ENCODE assay signal across 12 cellular contexts in genomic region chr3:71563827-71564226, GRCh38. TPM values are rescaled to one million over a fixed set of nuclear protein-coding genes. Genes with fewer than 3 reads are reported as not detected.
A peak's percentile ranks its signal among the peaks of the same experiment; 100 is the strongest.
DNase-seq lines count a peak whose midpoint lies in the region; ATAC-seq and TF ChIP-seq lines count a peak whose summit lies in the region.
"Had no signal": no experiment of that assay in that cellular context is flagged by ENCODE, and none has a peak within 500 bp of the region (broad histone marks: within the 10 kb centered on the region; RNA-seq: fewer than 3 reads in every experiment).

No MANE protein-coding gene starts in this region.

- no peaks in the 10 kb centered on the region for H3K27me3 Mint-ChIP-seq in effector memory CD8-positive, alpha-beta T cell
- no peaks in the 10 kb centered on the region for H3K27me3 Mint-ChIP-seq in naive thymus-derived CD8-positive, alpha-beta T cell
- H3K27me3 Mint-ChIP-seq: activated CD4-positive, alpha-beta memory T cell treated with anti-CD3 and anti-CD28 coated beads, Interleukin-2, amount 10 ng/mL, durations not matched to agents 7 days and 5 days had no signal

- H3K4me3 ChIP-seq in OCI-LY1 (ENCODE audit: low read depth, low read length, poor library complexity, severe bottlenecking) (peak overlapping the region; percentile 49), lower leg skin (ENCODE audit: low read depth, poor library complexity, severe bottlenecking) (no peak overlapping the region), ascending aorta (no peak overlapping the region)

- H3K9me3 ChIP-seq in OCI-LY1 (ENCODE audit: low read length) (peaks cover 2% of the 10 kb centered on the region; the same call in 1 of the 2 replicates), ascending aorta (no peaks in the 10 kb centered on the region)
- H3K9me3 ChIP-seq: BE2C had no signal

- H3K79me2 ChIP-seq in OCI-LY1 (ENCODE audit: insufficient read depth, low read length), result peaks cover 57% of the 10 kb centered on the region

- no peaks in the 10 kb centered on the region for H3K9me3 Mint-ChIP-seq in effector memory CD8-positive, alpha-beta T cell
- H3K9me3 Mint-ChIP-seq in naive thymus-derived CD8-positive, alpha-beta T cell, result peaks cover 0 to 3% (median 0%) of the 10 kb centered on the region in 9 donors
- H3K9me3 Mint-ChIP-seq: activated CD4-positive, alpha-beta memory T cell treated with anti-CD3 and anti-CD28 coated beads, Interleukin-2, amount 10 ng/mL, durations not matched to agents 7 days and 5 days had no signal

- 57 to 58% methylated on average over 3 of the region's 3 CpGs for WGBS in lower leg skin, 2 donors

- H3K4me1 ChIP-seq in OCI-LY1 (ENCODE audit: insufficient read depth, low read length, severe bottlenecking), result peaks cover 71% of the 10 kb centered on the region
- no peaks in the 10 kb centered on the region for H3K4me1 ChIP-seq in ascending aorta
- H3K4me1 ChIP-seq: BE2C had no signal

- H3K36me3 Mint-ChIP-seq in effector memory CD8-positive, alpha-beta T cell (ENCODE audit: insufficient read depth), result no peaks in the 10 kb centered on the region
- H3K36me3 Mint-ChIP-seq in naive thymus-derived CD8-positive, alpha-beta T cell, result peaks cover 2 to 11% (median 5%) of the 10 kb centered on the region in 3 donors

- TF ChIP-seq CTCF in OCI-LY1 (IDR thresholded peaks at IDR 0.05; ENCODE audit: low read length), result no peak
- no peak for TF ChIP-seq CTCF in lower leg skin (IDR thresholded peaks at IDR 0.05)
- no peak for TF ChIP-seq CTCF in ascending aorta (IDR thresholded peaks at IDR 0.05)

- no peak overlapping the region for H3K27ac Mint-ChIP-seq in effector memory CD8-positive, alpha-beta T cell
- peak overlapping the region in 1 of 10 donors; percentile 54 for H3K27ac Mint-ChIP-seq in naive thymus-derived CD8-positive, alpha-beta T cell
- H3K27ac Mint-ChIP-seq: activated CD4-positive, alpha-beta memory T cell treated with anti-CD3 and anti-CD28 coated beads, Interleukin-2, amount 10 ng/mL, durations not matched to agents 7 days and 5 days had no signal

- no peak for DNase-seq in lower leg skin (ENCODE audit: low spot score in 2 of 2)
- no peak for DNase-seq in ascending aorta (ENCODE audit: low spot score in 2 of 2)
- no peak for DNase-seq in effector memory CD8-positive, alpha-beta T cell
- DNase-seq in naive thymus-derived CD8-positive, alpha-beta T cell, result no peak
- DNase-seq: activated CD4-positive, alpha-beta memory T cell treated with anti-CD3 and anti-CD28 coated beads, Interleukin-2, amount 10 ng/mL, durations not matched to agents 7 days and 5 days; BE2C; foreskin melanocyte; substantia nigra had no signal

- no peak for TF ChIP-seq POLR2A in lower leg skin (IDR thresholded peaks at IDR 0.05)

- H3K4me2 ChIP-seq in OCI-LY1 (ENCODE audit: low read length), result peak overlapping the region; percentile 71

- H3K36me3 ChIP-seq in OCI-LY1 (ENCODE audit: insufficient read depth, low read length) (peaks cover 56% of the 10 kb centered on the region), ascending aorta (peaks cover 5 to 11% of the 10 kb centered on the region in 2 donors)
- H3K36me3 ChIP-seq: BE2C had no signal

- H3K9me2 ChIP-seq in OCI-LY1 (ENCODE audit: low read depth, low read length), result no peaks in the 10 kb centered on the region

- POLR2A ChIA-PET in naive thymus-derived CD8-positive, alpha-beta T cell (lab: Charles Lee), result no interaction called here

- peak; percentile 92 for ATAC-seq in GM18498 (IDR thresholded peaks at IDR 0.05; ENCODE audit: unreplicated experiment)
- peak; percentile 70 for ATAC-seq in GM21367 (IDR thresholded peaks at IDR 0.05; ENCODE audit: unreplicated experiment)
- ATAC-seq in HG03066 (IDR thresholded peaks at IDR 0.05; ENCODE audit: low read depth, unreplicated experiment), result peak; percentile 89
- ATAC-seq in effector memory CD8-positive, alpha-beta T cell (replicated peaks), result no peak
- no peak for ATAC-seq in naive thymus-derived CD8-positive, alpha-beta T cell

- H3F3A ChIP-seq in OCI-LY1 (ENCODE audit: insufficient read depth, low read length), result no peaks in the 10 kb centered on the region

- H3K4me3 Mint-ChIP-seq in effector memory CD8-positive, alpha-beta T cell, result no peak overlapping the region
- peak overlapping the region in 1 of 10 donors; percentile 48 for H3K4me3 Mint-ChIP-seq in naive thymus-derived CD8-positive, alpha-beta T cell
- H3K4me3 Mint-ChIP-seq: activated CD4-positive, alpha-beta memory T cell treated with anti-CD3 and anti-CD28 coated beads, Interleukin-2, amount 10 ng/mL, durations not matched to agents 7 days and 5 days had no signal

- intact Hi-C loops in lower leg skin (cut with DNase I; ENCODE audit: low total_unique reads) (no loop called here), ascending aorta (cut with DNase I) (no loop called here)

- H3K4me1 Mint-ChIP-seq in effector memory CD8-positive, alpha-beta T cell (ENCODE audit: low read depth in 2 of 2), result peaks cover 0 to 8% of the 10 kb centered on the region in 2 donors
- peaks cover 8 to 55% (median 15%) of the 10 kb centered on the region in 4 donors for H3K4me1 Mint-ChIP-seq in naive thymus-derived CD8-positive, alpha-beta T cell

- H2AFZ ChIP-seq in OCI-LY1 (ENCODE audit: low read length), result no peak overlapping the region

- H3K27ac ChIP-seq in OCI-LY1 (ENCODE audit: low read depth, low read length, poor library complexity, severe bottlenecking) (peak overlapping the region; percentile 99), ascending aorta (no peak overlapping the region)

- H3K9ac ChIP-seq in OCI-LY1 (ENCODE audit: low read length), result peak overlapping the region; percentile 87

- no peaks in the 10 kb centered on the region for H4K20me1 ChIP-seq in OCI-LY1 (ENCODE audit: insufficient read depth, low read length)

- H3K27me3 ChIP-seq in OCI-LY1 (ENCODE audit: insufficient read depth, low read length) (no peaks in the 10 kb centered on the region), ascending aorta (no peaks in the 10 kb centered on the region)
- H3K27me3 ChIP-seq: BE2C had no signal

RNA-seq across cellular contexts. Expression of gene FOXP1, which starts 19.7 kb away (rescaled TPM):
- total RNA-seq in lower leg skin (10 to 100 TPM; 46.6 to 66.6 (median 55.2) TPM), ascending aorta (171 TPM)
- total RNA-seq in naive thymus-derived CD8-positive, alpha-beta T cell, result 100 to 1,000 TPM; 420 to 443 TPM
- 100 to 1,000 TPM; 280 to 382 (median 361) TPM for polyA plus RNA-seq in naive thymus-derived CD8-positive, alpha-beta T cell

Comparison
In these comparisons a context has a peak if more than half of its experiments do, and no peak if none do; other contexts are left out.
1. ATAC-seq: peak in GM18498 (single experiment), GM21367 (single experiment) and HG03066 (single experiment); none in effector memory CD8-positive, alpha-beta T cell (single experiment) and naive thymus-derived CD8-positive, alpha-beta T cell (0 of 2).